ENCODE assay signal across 23 cellular contexts in the genomic region with DNA sequence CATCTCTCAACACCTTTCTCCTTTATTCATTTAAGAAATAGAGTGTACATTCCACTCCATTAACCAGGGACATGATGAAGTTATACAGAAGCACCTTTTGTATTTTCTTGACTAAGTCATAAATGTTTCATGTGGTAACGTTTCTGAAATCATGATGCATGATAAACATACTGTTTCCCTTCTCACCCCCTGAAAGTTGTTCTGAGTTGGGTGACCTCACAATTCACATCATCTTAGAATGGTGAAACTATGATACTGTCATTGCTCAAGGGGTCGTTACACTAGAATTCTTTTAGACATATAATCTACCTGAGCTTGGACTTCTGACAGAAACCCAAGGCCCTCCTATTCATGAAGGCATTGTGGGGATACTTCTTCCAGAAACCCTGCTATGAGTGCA.
"Had no signal": no experiment of that assay in that cellular context is flagged by ENCODE, and none has a peak within 500 bp of the region (broad histone marks: within the 10 kb centered on the region; RNA-seq: fewer than 3 reads in every experiment).

No MANE protein-coding gene starts in this region.

- H3K4me1 Mint-ChIP-seq: endodermal cell, mesothelial cell of epicardium had no signal

- ATAC-seq: effector memory CD8-positive, alpha-beta T cell; esophagus mucosa; gastrocnemius medialis; heart right ventricle; left cardiac atrium; left lung; left ventricle myocardium superior; lower lobe of right lung; naive thymus-derived CD4-positive, alpha-beta T cell had no signal

- H3K36me3 Mint-ChIP-seq: mesothelial cell of epicardium; naive thymus-derived CD4-positive, alpha-beta T cell had no signal

- H3K9me3 Mint-ChIP-seq: dendritic cell treated with granulocyte-macrophage colony-stimulating factor and Interleukin-4, amounts not matched to agents 40 ng/mL and 50 ng/mL, for 4 days; effector memory CD8-positive, alpha-beta T cell; endodermal cell; mesothelial cell of epicardium had no signal

- DNase-seq: colonic mucosa; cortex of kidney; effector CD8-positive, alpha-beta T cell; effector memory CD8-positive, alpha-beta T cell; endodermal cell; erythroblast; esophagus squamous epithelium; foreskin fibroblast; foreskin melanocyte; gastrocnemius medialis; glutamatergic neuron; head of caudate nucleus; heart right ventricle; hippocampal formation; left cardiac atrium; left lung; left ventricle myocardium superior; lower lobe of right lung; mesenchymal stem cell; naive thymus-derived CD4-positive, alpha-beta T cell had no signal

- H3K4me3 Mint-ChIP-seq: dendritic cell treated with granulocyte-macrophage colony-stimulating factor and Interleukin-4, amounts not matched to agents 40 ng/mL and 50 ng/mL, for 4 days; effector memory CD8-positive, alpha-beta T cell; endodermal cell; mesothelial cell of epicardium; naive thymus-derived CD4-positive, alpha-beta T cell had no signal

- H3K27ac Mint-ChIP-seq: dendritic cell treated with granulocyte-macrophage colony-stimulating factor and Interleukin-4, amounts not matched to agents 40 ng/mL and 50 ng/mL, for 4 days; effector memory CD8-positive, alpha-beta T cell; endodermal cell; mesothelial cell of epicardium; naive thymus-derived CD4-positive, alpha-beta T cell had no signal
